Comparison of ENCODE assay signal across 22 cellular contexts in genomic region chr6:20931093-20931492, GRCh38.
"Had no signal": no experiment of that assay in that cellular context is flagged by ENCODE, and none has a peak within 500 bp of the region (broad histone marks: within the 10 kb centered on the region; RNA-seq: fewer than 3 reads in every experiment).

No MANE protein-coding gene starts in this region.

- ATAC-seq: activated T-cell treated with anti-CD3 and anti-CD28 coated beads, Interleukin-2, amount 50 U/mL, for 4 hours; effector memory CD8-positive, alpha-beta T cell; esophagus mucosa; gastrocnemius medialis; naive thymus-derived CD8-positive, alpha-beta T cell had no signal

- DNase-seq: activated CD4-positive, alpha-beta T cell treated with anti-CD3 and anti-CD28 coated beads for 4 hours; activated CD4-positive, alpha-beta T cell treated with anti-CD3 and anti-CD28 coated beads, Interleukin-2, amount 50 U/mL, for 48 hours; activated CD4-positive, CD25-positive, alpha-beta regulatory T cell; activated CD8-positive, alpha-beta memory T cell treated with anti-CD3 and anti-CD28 coated beads, Interleukin-2, amount 50 U/mL, for 48 hours; activated naive CD4-positive, alpha-beta T cell; activated T-cell treated with anti-CD3 and anti-CD28 coated beads, Interleukin-2, amount 50 U/mL, for 4 hours; central memory CD4-positive, alpha-beta T cell; effector memory CD8-positive, alpha-beta T cell; gastrocnemius medialis; hypothalamus; left ventricle myocardium inferior; naive thymus-derived CD8-positive, alpha-beta T cell; retina; sigmoid colon; stimulated activated CD4-positive, alpha-beta T cell treated with anti-CD3 and anti-CD28 coated beads, Interleukin-15, amount 100 ng/mL, for 24 hours; stimulated activated CD8-positive, alpha-beta memory T cell treated with anti-CD3 and anti-CD28 coated beads, Interleukin-4, amount 100 ng/mL, for 48 hours; stimulated activated naive CD4-positive, alpha-beta T cell; testis; trophoblast cell; uterus had no signal

- H3K4me3 ChIP-seq: gastrocnemius medialis, left ventricle myocardium inferior, sigmoid colon, smooth muscle cell, testis, uterus had no signal

- H3K27ac ChIP-seq: gastrocnemius medialis, left ventricle myocardium inferior, sigmoid colon, testis had no signal
